In genomic region chr5:1801954-1802295, GRCh38 we compare ENCODE assay signal across 8 cellular contexts. TPM values are rescaled to one million over a fixed set of nuclear protein-coding genes. Genes with fewer than 3 reads are reported as not detected.
A peak's percentile ranks its signal among the peaks of the same experiment; 100 is the strongest.
DNase-seq lines count a peak whose midpoint lies in the region; ATAC-seq and TF ChIP-seq lines count a peak whose summit lies in the region.

No MANE protein-coding gene starts in this region.

- no peak for TF ChIP-seq CTCF in RWPE1 (conservative IDR thresholded peaks at IDR 0.05; ENCODE audit: low read depth)
- no peak for TF ChIP-seq CTCF in esophagus muscularis mucosa (IDR thresholded peaks at IDR 0.05)
- no peak for TF ChIP-seq CTCF in parathyroid adenoma (IDR thresholded peaks at IDR 0.05)

- POLR2A ChIA-PET in RWPE1 (lab: Yijun Ruan, JAX; ENCODE audit: low non-redundant PET) = no interaction called here

- no peak for ATAC-seq in activated T-cell treated with anti-CD3 and anti-CD28 coated beads, Interleukin-2, amount 50 U/mL, for 4 hours
- ATAC-seq in GM21423 (IDR thresholded peaks at IDR 0.05; ENCODE audit: unreplicated experiment) = no peak
- ATAC-seq in HG02798 (IDR thresholded peaks at IDR 0.05; ENCODE audit: poor library complexity, unreplicated experiment) = no peak
- ATAC-seq in GM18909 (IDR thresholded peaks at IDR 0.05; ENCODE audit: poor library complexity, unreplicated experiment) = no peak

- H3K27ac ChIP-seq in RWPE1 (peak overlapping the region; percentile 81), esophagus muscularis mucosa (replicated peaks in 1 of 4) (peak overlapping the region; percentile 80 to 87 (median 82)), parathyroid adenoma (peak overlapping the region; percentile 74)

- peaks cover 25 to 58% (median 47%) of the 10 kb centered on the region in 4 donors for H3K4me1 ChIP-seq in esophagus muscularis mucosa
- no peaks in the 10 kb centered on the region for H3K4me1 ChIP-seq in parathyroid adenoma

- TF ChIP-seq POLR2A in esophagus muscularis mucosa (IDR thresholded peaks at IDR 0.05; ENCODE audit: low read depth) = no peak

- H3K36me3 Mint-ChIP-seq in activated T-cell treated with anti-CD3 and anti-CD28 coated beads, Interleukin-2, amount 50 U/mL, for 4 hours (ENCODE audit: insufficient read depth) = peaks cover 49% of the 10 kb centered on the region

- WGBS in esophagus muscularis mucosa = 12% methylated on average over 7 of the region's 7 CpGs

- H3K9me3 Mint-ChIP-seq in activated T-cell treated with anti-CD3 and anti-CD28 coated beads, Interleukin-2, amount 50 U/mL, for 4 hours = no peaks in the 10 kb centered on the region

- no peak overlapping the region for H3K9ac ChIP-seq in parathyroid adenoma

- intact Hi-C loops in esophagus muscularis mucosa (cut with DNase I) = loop anchor here (10.0 kb wide), 1 partner anchor 457 kb away; the partner anchor contains the start of gene CLPTM1L

- H3K4me1 Mint-ChIP-seq in activated T-cell treated with anti-CD3 and anti-CD28 coated beads, Interleukin-2, amount 50 U/mL, for 4 hours (ENCODE audit: low read depth) = peaks cover 41% of the 10 kb centered on the region

- H3K9me3 ChIP-seq in esophagus muscularis mucosa (no peaks in the 10 kb centered on the region), parathyroid adenoma (ENCODE audit: control insufficient read depth, low read length) (no peaks in the 10 kb centered on the region)

- peaks cover 21% of the 10 kb centered on the region for H3K79me2 ChIP-seq in parathyroid adenoma

- peak overlapping the region; percentile 85 for H3K4me2 ChIP-seq in parathyroid adenoma (ENCODE audit: low read length)

- peak overlapping the region; percentile 95 for H3K4me3 Mint-ChIP-seq in activated T-cell treated with anti-CD3 and anti-CD28 coated beads, Interleukin-2, amount 50 U/mL, for 4 hours

- no peak for TF ChIP-seq EP300 in esophagus muscularis mucosa (IDR thresholded peaks at IDR 0.05)

- DNase-seq in activated T-cell treated with anti-CD3 and anti-CD28 coated beads, Interleukin-2, amount 50 U/mL, for 4 hours = no peak
- DNase-seq in activated T-cell treated with anti-CD3 and anti-CD28 coated beads, Interleukin-2, amount 50 U/mL, for 1 hour = no peak
- peak; percentile 56 for DNase-seq in RWPE1 (ENCODE audit: low spot score)
- DNase-seq in esophagus muscularis mucosa (ENCODE audit: extremely low spot score) = no peak

- peak overlapping the region; percentile 74 to 86 (median 82) for H3K4me3 ChIP-seq in esophagus muscularis mucosa
- peak overlapping the region; percentile 91 for H3K4me3 ChIP-seq in parathyroid adenoma (ENCODE audit: low read depth, low read length)

- H3K36me3 ChIP-seq in esophagus muscularis mucosa = peaks cover 35 to 62% (median 56%) of the 10 kb centered on the region in 4 donors
- no peaks in the 10 kb centered on the region for H3K36me3 ChIP-seq in parathyroid adenoma (ENCODE audit: control insufficient read depth, insufficient read depth, low read length)

- CTCF ChIA-PET in RWPE1 (lab: Yijun Ruan, JAX) = interaction anchor here (0.7 kb wide), 1 partner anchor 9 kb away, joined by 5 read pairs; no protein-coding TSS in a partner anchor

- peak overlapping the region; percentile 89 for H2AFZ ChIP-seq in parathyroid adenoma

- no peaks in the 10 kb centered on the region for H3K27me3 ChIP-seq in esophagus muscularis mucosa
- H3K27me3 ChIP-seq in parathyroid adenoma (ENCODE audit: control insufficient read depth, insufficient read depth, low read length) = no peaks in the 10 kb centered on the region

- no peaks in the 10 kb centered on the region for H3K27me3 Mint-ChIP-seq in activated T-cell treated with anti-CD3 and anti-CD28 coated beads, Interleukin-2, amount 50 U/mL, for 4 hours (ENCODE audit: low read depth)

RNA-seq across cellular contexts. Expression of gene NDUFS6, which starts 0.7 kb away (rescaled TPM):
- 10 to 100 TPM; 55.6 to 64.9 (median 61.4) TPM for total RNA-seq in activated T-cell treated with anti-CD3 and anti-CD28 coated beads, Interleukin-2, amount 50 U/mL, for 4 hours
- total RNA-seq in esophagus muscularis mucosa = 10 to 100 TPM; 54.7 to 66.4 (median 55.7) TPM

RNA-seq across cellular contexts. Expression of gene MRPL36, which starts 2.3 kb away (rescaled TPM):
- 10 to 100 TPM; 72.8 to 85.9 (median 77.8) TPM for total RNA-seq in activated T-cell treated with anti-CD3 and anti-CD28 coated beads, Interleukin-2, amount 50 U/mL, for 4 hours
- 10 to 100 TPM; 42.6 to 56.1 (median 46.2) TPM for total RNA-seq in esophagus muscularis mucosa
